Comparison of ENCODE assay signal across 10 cellular contexts in the genomic region with DNA sequence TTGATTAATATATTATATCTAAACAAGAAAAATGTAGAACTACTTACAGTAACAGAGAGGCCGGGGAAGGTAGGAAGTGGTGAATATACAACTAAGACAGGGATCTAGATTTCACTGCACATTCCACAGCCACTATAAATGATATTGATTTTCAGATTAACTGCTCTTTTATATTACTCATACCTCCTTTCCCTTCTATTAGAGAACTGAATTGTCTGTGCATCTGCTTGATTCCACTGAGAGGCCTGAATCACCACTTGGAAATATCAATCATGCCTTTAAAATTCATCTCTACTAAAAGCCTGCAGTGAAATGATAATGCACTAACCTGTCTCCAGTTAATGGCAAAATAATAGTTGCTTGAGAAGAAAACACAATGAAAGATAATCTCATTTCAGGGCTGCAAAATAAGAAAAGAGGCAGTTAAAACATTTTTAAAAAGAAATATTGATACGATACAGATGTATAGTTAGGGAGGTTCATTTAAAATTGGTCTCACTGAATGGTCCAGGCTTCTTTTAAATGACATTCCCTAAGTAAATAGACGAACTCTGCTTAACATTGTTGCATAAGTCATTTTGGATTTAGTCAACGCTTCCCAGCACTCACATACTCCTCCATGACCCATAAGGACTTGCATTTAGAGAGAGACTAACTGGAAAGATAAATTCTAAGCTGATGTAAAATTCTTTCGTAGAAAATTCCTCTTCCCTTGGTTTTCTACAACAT. TPM values are rescaled to one million over a fixed set of nuclear protein-coding genes. Genes with fewer than 3 reads are reported as not detected.
A peak's percentile ranks its signal among the peaks of the same experiment; 100 is the strongest.
DNase-seq lines count a peak whose midpoint lies in the region; ATAC-seq and TF ChIP-seq lines count a peak whose summit lies in the region.
"Had no signal": no experiment of that assay in that cellular context is flagged by ENCODE, and none has a peak within 500 bp of the region (broad histone marks: within the 10 kb centered on the region; RNA-seq: fewer than 3 reads in every experiment).

No MANE protein-coding gene starts in this region.

- DNase-seq in ELR (ENCODE audit: low read depth): peak; percentile 49
- DNase-seq in PC-3: peak; percentile 61
- DNase-seq in colonic mucosa: no peak
- DNase-seq in prostate gland (ENCODE audit: low spot score): no peak
- DNase-seq in MG63: no peak
- DNase-seq in omental fat pad (ENCODE audit: low spot score): no peak
- no peak for DNase-seq in iPS-NIHi7 (ENCODE audit: extremely low spot score)
- no peak for DNase-seq in effector CD8-positive, alpha-beta T cell (lab: John Stamatoyannopoulos, UW)
- DNase-seq: body of pancreas, NCI-H748 treated with DMSO at 0.1 percent for 48 hours had no signal

- H3K36me3 ChIP-seq in PC-3 (ENCODE audit: low read depth, low read length) (peaks cover 28% of the 10 kb centered on the region), colonic mucosa (peaks cover 12% of the 10 kb centered on the region), prostate gland (peaks cover 0 to 5% of the 10 kb centered on the region in 2 donors), MG63 (peaks cover 3% of the 10 kb centered on the region; the same call in 1 of the 2 replicates)

- peak overlapping the region; percentile 94 for H3K4me3 ChIP-seq in PC-3 (ENCODE audit: low read length)
- H3K4me3 ChIP-seq in colonic mucosa: no peak overlapping the region
- H3K4me3 ChIP-seq in prostate gland: peak overlapping the region in 1 of 2 donors; percentile 87
- H3K4me3 ChIP-seq in MG63: no peak overlapping the region
- H3K4me3 ChIP-seq: body of pancreas had no signal

- WGBS in prostate gland: 73% methylated on average over 5 of the region's 5 CpGs

- H2AFZ ChIP-seq in PC-3 (ENCODE audit: low read length): no peak overlapping the region

- no peak for TF ChIP-seq CTCF in PC-3 (conservative IDR thresholded peaks at IDR 0.05; ENCODE audit: low read depth, low read length)
- TF ChIP-seq CTCF in colonic mucosa (IDR thresholded peaks at IDR 0.05): no peak
- TF ChIP-seq CTCF in prostate gland (IDR thresholded peaks at IDR 0.05): no peak
- no peak for TF ChIP-seq CTCF in omental fat pad (IDR thresholded peaks at IDR 0.05)

- CTCF ChIA-PET in PC-3 (lab: Charles Lee): no interaction called here

- H3K9ac ChIP-seq in PC-3 (ENCODE audit: low read length) (peak overlapping the region; percentile 97), colonic mucosa (ENCODE audit: low read depth in 2 of 2, low read length in 2 of 2) (no peak overlapping the region)

- H3F3A ChIP-seq in PC-3 (ENCODE audit: low read length, unreplicated experiment): no peaks in the 10 kb centered on the region

- H3K4me1 ChIP-seq in PC-3 (ENCODE audit: insufficient read depth, low read length): peaks cover 39% of the 10 kb centered on the region
- H3K4me1 ChIP-seq in colonic mucosa: no peaks in the 10 kb centered on the region
- peaks cover 3% of the 10 kb centered on the region for H3K4me1 ChIP-seq in prostate gland (replicated peaks)

- peak; percentile 19 for ATAC-seq in PC-3
- no peak for ATAC-seq in omental fat pad (ENCODE audit: low FRiP score)
- ATAC-seq: body of pancreas had no signal

- H3K27ac ChIP-seq in PC-3 (ENCODE audit: low read length): peak overlapping the region; percentile 91
- peak overlapping the region; percentile 98 for H3K27ac ChIP-seq in colonic mucosa
- peak overlapping the region; percentile 21 to 94 for H3K27ac ChIP-seq in prostate gland
- H3K27ac ChIP-seq: body of pancreas had no signal

- no peak for TF ChIP-seq POLR2A in prostate gland (IDR thresholded peaks at IDR 0.05)

- intact Hi-C loops in PC-3 (cut with micrococcal nuclease) (no loop called here), colonic mucosa (cut with DNase I) (loop anchor here (10.0 kb wide), 1 partner anchor 116 kb away; no protein-coding TSS in a partner anchor), prostate gland (cut with DNase I) (no loop called here)

- H3K27me3 ChIP-seq in PC-3 (ENCODE audit: low read length): no peaks in the 10 kb centered on the region
- H3K27me3 ChIP-seq in colonic mucosa: no peaks in the 10 kb centered on the region
- H3K27me3 ChIP-seq in prostate gland (replicated peaks; ENCODE audit: insufficient read depth): no peaks in the 10 kb centered on the region
- no peaks in the 10 kb centered on the region for H3K27me3 ChIP-seq in MG63
- H3K27me3 ChIP-seq: body of pancreas had no signal

- no TSS peak for BruUV-seq in PC-3 (replicated peaks; lab: Mats Ljungman, UMichigan)

- peaks cover 73% of the 10 kb centered on the region for H3K79me2 ChIP-seq in PC-3 (ENCODE audit: low read length)

- no peaks in the 10 kb centered on the region for H4K20me1 ChIP-seq in PC-3 (ENCODE audit: low read length)

- H3K9me3 ChIP-seq in PC-3 (ENCODE audit: low read length) (no peaks in the 10 kb centered on the region), colonic mucosa (no peaks in the 10 kb centered on the region), prostate gland (no peaks in the 10 kb centered on the region), MG63 (no peaks in the 10 kb centered on the region)
- H3K9me3 ChIP-seq: body of pancreas had no signal

- peak overlapping the region; percentile 90 for H3K4me2 ChIP-seq in PC-3 (ENCODE audit: low read length)

- H3K9me2 ChIP-seq in PC-3 (replicated peaks; ENCODE audit: low read length): no peaks in the 10 kb centered on the region

- POLR2A ChIA-PET in PC-3 (lab: Charles Lee; ENCODE audit: unreplicated experiment): no interaction called here

RNA-seq across cellular contexts. Expression of gene ANTXR2, which starts 3.8 kb away (rescaled TPM):
- total RNA-seq in PC-3 (2014; rRNA removed) (43.9 and 56.3 TPM in 2 replicates), colonic mucosa (100 to 1,000 TPM in 1 of 2 donors, 10 to 100 TPM in 1; 47.4 to 121 TPM), prostate gland (100 to 1,000 TPM in 1 of 2 donors, 10 to 100 TPM in 1; 86.1 to 133 TPM), omental fat pad (100 to 1,000 TPM in 3 of 4 donors, 10 to 100 TPM in 1; 86.7 to 208 (median 139) TPM)
- 4.7 and 5.6 TPM in 2 replicates for total RNA-seq in MG63 (2014; rRNA removed; shearing (Covaris generic); ENCODE audit: low replicate concordance)

Comparison
In these comparisons a context has a peak if more than half of its experiments do, and no peak if none do; other contexts are left out.
1. DNase-seq: peak in ELR (single experiment) and PC-3 (single experiment); none in colonic mucosa (single experiment), prostate gland (single experiment), MG63 (single experiment), omental fat pad (single experiment), iPS-NIHi7 (single experiment) and effector CD8-positive, alpha-beta T cell (single experiment).
2. Peak in every context shown above with its lines, with median percentiles within 50 percentile points of each other: H3K27ac ChIP-seq.